ENCODE assay signal across 7 cellular contexts in genomic region chr10:130546841-130547240, GRCh38.
"Had no signal": no experiment of that assay in that cellular context is flagged by ENCODE, and none has a peak within 500 bp of the region (broad histone marks: within the 10 kb centered on the region; RNA-seq: fewer than 3 reads in every experiment).

No MANE protein-coding gene starts in this region.

- H3K4me3 Mint-ChIP-seq: GM23338, HFFc6 had no signal

- DNase-seq: GM23248, GOT3, HCEC 1CT, HFFc6 had no signal

- ATAC-seq: GM23338, HCT116 had no signal

- H3K4me1 ChIP-seq: HAP-1 had no signal

- H3K4me3 ChIP-seq: GM23248, GM23338, HAP-1 had no signal

- H3K27ac ChIP-seq: GM23248 had no signal

- H2AFZ ChIP-seq: GM23248, GM23338 had no signal

- H3K27ac Mint-ChIP-seq: GM23338, HFFc6 had no signal

- H3K36me3 ChIP-seq: HAP-1 had no signal

- H3K9me3 ChIP-seq: HAP-1 had no signal

- H3K9ac ChIP-seq: GM23248 had no signal

- H3K4me1 Mint-ChIP-seq: GM23338 had no signal

- H3K4me2 ChIP-seq: GM23338 had no signal
